Comparison of ENCODE assay signal across 23 cellular contexts in the genomic region with DNA sequence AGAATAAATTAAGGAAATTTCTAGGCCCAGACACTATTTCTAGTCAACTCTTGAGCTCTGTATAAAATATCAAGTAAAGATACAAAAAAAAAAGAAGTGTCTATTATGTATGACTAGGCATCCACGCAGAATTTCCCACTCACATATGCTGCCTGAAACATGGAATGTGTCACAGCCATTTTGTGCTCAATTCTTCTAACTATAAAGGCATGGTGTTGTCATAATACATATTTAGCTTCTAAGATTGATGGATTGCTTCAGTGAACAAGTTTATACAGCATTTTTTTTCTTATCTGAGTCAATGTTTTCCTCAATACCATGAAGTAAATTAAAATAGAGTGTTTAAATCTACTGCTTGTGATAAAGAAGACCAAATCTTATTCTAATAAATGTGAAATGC.
DNase-seq lines count a peak whose midpoint lies in the region; ATAC-seq and TF ChIP-seq lines count a peak whose summit lies in the region.
"Had no signal": no experiment of that assay in that cellular context is flagged by ENCODE, and none has a peak within 500 bp of the region (broad histone marks: within the 10 kb centered on the region; RNA-seq: fewer than 3 reads in every experiment).

No MANE protein-coding gene starts in this region.

- peaks cover 0 to 15% (median 7%) of the 10 kb centered on the region in 9 donors for H3K9me3 Mint-ChIP-seq in naive thymus-derived CD8-positive, alpha-beta T cell

- TF ChIP-seq CTCF in fibroblast of the aortic adventitia (IDR thresholded peaks at IDR 0.05; ENCODE audit: insufficient read depth, low read length), result no peak
- no peak for TF ChIP-seq CTCF in neural cell (IDR thresholded peaks at IDR 0.05; ENCODE audit: poor library complexity, severe bottlenecking)

- POLR2A ChIA-PET in naive thymus-derived CD8-positive, alpha-beta T cell (lab: Charles Lee), result no interaction called here

- peak overlapping the region; percentile 10 for H3K27ac ChIP-seq in neural cell (ENCODE audit: low read length)
- H3K27ac ChIP-seq: 22Rv1, A549, BLaER1 had no signal

- peak; percentile 12 for TF ChIP-seq RAD21 in neural cell (conservative IDR thresholded peaks at IDR 0.05)

- H3K9me2 ChIP-seq in neural cell (ENCODE audit: insufficient read depth, low read length), result no peaks in the 10 kb centered on the region

- DNase-seq in Ammon's horn (ENCODE audit: low spot score) (peak; percentile 51), fibroblast of the aortic adventitia (ENCODE audit: low read depth) (peak; percentile 16), DMS153 treated with DMSO at 0.1 percent for 48 hours (lab: John Stamatoyannopoulos, UW; ENCODE audit: unreplicated experiment) (no peak), NCI-H2196 treated with DMSO at 0.1 percent for 48 hours (lab: John Stamatoyannopoulos, UW; ENCODE audit: unreplicated experiment) (no peak)
- no peak for DNase-seq in naive thymus-derived CD8-positive, alpha-beta T cell
- DNase-seq: AML-193; BE2C; C1 segment of cervical spinal cord; CD4-positive, alpha-beta memory T cell; CD4-positive, CD25-positive, alpha-beta regulatory T cell; CD8-positive, alpha-beta memory T cell; COR-L47; DMS 273 treated with DMSO at 0.1 percent for 48 hours; DMS53; DMS79; DND-41; EL; GDM1 had no signal

- H3K27me3 Mint-ChIP-seq in naive thymus-derived CD8-positive, alpha-beta T cell, result no peaks in the 10 kb centered on the region
- H3K27me3 Mint-ChIP-seq: CD4-positive, alpha-beta memory T cell; CD4-positive, CD25-positive, alpha-beta regulatory T cell; CD8-positive, alpha-beta memory T cell had no signal

- peak; percentile 88 for TF ChIP-seq EP300 in neural cell (conservative IDR thresholded peaks at IDR 0.05; ENCODE audit: poor library complexity, severe bottlenecking)

- H3K4me3 Mint-ChIP-seq in naive thymus-derived CD8-positive, alpha-beta T cell, result no peak overlapping the region
- H3K4me3 Mint-ChIP-seq: CD14-positive monocyte; CD4-positive, alpha-beta memory T cell; CD4-positive, CD25-positive, alpha-beta regulatory T cell; CD8-positive, alpha-beta memory T cell had no signal

- no peaks in the 10 kb centered on the region for H3K79me2 ChIP-seq in neural cell (replicated peaks; ENCODE audit: insufficient read depth, low read length)

- no peak overlapping the region for H3K9ac ChIP-seq in neural cell (ENCODE audit: low read length)
- H3K9ac ChIP-seq: BLaER1 had no signal

- no peaks in the 10 kb centered on the region for H3K27me3 ChIP-seq in neural cell (ENCODE audit: insufficient read depth, low read depth, low read length)
- H3K27me3 ChIP-seq: BE2C, BLaER1 had no signal

- no peaks in the 10 kb centered on the region for H3K36me3 ChIP-seq in neural cell (ENCODE audit: insufficient read depth, low read length)
- H3K36me3 ChIP-seq: BE2C, BLaER1 had no signal

- no peak overlapping the region for H2AFZ ChIP-seq in neural cell (ENCODE audit: low read depth, low read length)

- H3K9me3 ChIP-seq in neural cell (ENCODE audit: low read length), result no peaks in the 10 kb centered on the region
- H3K9me3 ChIP-seq: A549, BE2C had no signal

- no peak overlapping the region for H3K27ac Mint-ChIP-seq in naive thymus-derived CD8-positive, alpha-beta T cell
- H3K27ac Mint-ChIP-seq: CD14-positive monocyte; CD4-positive, alpha-beta memory T cell; CD4-positive, CD25-positive, alpha-beta regulatory T cell; CD8-positive, alpha-beta memory T cell had no signal

- H3K36me3 Mint-ChIP-seq in naive thymus-derived CD8-positive, alpha-beta T cell, result no peaks in the 10 kb centered on the region
- H3K36me3 Mint-ChIP-seq: CD14-positive monocyte; CD4-positive, alpha-beta memory T cell; CD4-positive, CD25-positive, alpha-beta regulatory T cell; CD8-positive, alpha-beta memory T cell had no signal

- peak overlapping the region; percentile 15 for H3K4me2 ChIP-seq in neural cell (ENCODE audit: low read length)
- H3K4me2 ChIP-seq: A549, BLaER1 had no signal

- H3K4me3 ChIP-seq in fibroblast of the aortic adventitia (ENCODE audit: low read depth, low read length) (no peak overlapping the region), neural cell (ENCODE audit: low read length) (no peak overlapping the region)
- H3K4me3 ChIP-seq: A549, BLaER1 had no signal

- H3F3A ChIP-seq in neural cell (ENCODE audit: insufficient read depth, low read length, poor library complexity, severe bottlenecking), result no peaks in the 10 kb centered on the region

- H3K4me1 Mint-ChIP-seq in naive thymus-derived CD8-positive, alpha-beta T cell, result no peaks in the 10 kb centered on the region
- H3K4me1 Mint-ChIP-seq: CD14-positive monocyte; CD4-positive, alpha-beta memory T cell; CD4-positive, CD25-positive, alpha-beta regulatory T cell; CD8-positive, alpha-beta memory T cell had no signal

- no peak for ATAC-seq in naive thymus-derived CD8-positive, alpha-beta T cell
- ATAC-seq: A549 had no signal

- H4K20me1 ChIP-seq in neural cell (ENCODE audit: insufficient read depth), result no peaks in the 10 kb centered on the region
- H4K20me1 ChIP-seq: BLaER1 had no signal

TF ChIP-seq in neural cell, 6 proteins besides CTCF, POLR2A, EP300 and RAD21:
- TF ChIP-seq POLR2AphosphoS5 (IDR thresholded peaks at IDR 0.05) (peak; percentile 91), TAF1 (IDR thresholded peaks at IDR 0.05; ENCODE audit: low read depth) (no peak), SMC3 (conservative IDR thresholded peaks at IDR 0.05; ENCODE audit: poor library complexity) (no peak), MXI1 (conservative IDR thresholded peaks at IDR 0.05; ENCODE audit: poor library complexity, severe bottlenecking) (no peak), EZH2 (IDR thresholded peaks at IDR 0.05; ENCODE audit: borderline replicate concordance, insufficient read depth, low read length, poor library complexity, severe bottlenecking) (no peak)
- TF ChIP-seq, protein P1, sequence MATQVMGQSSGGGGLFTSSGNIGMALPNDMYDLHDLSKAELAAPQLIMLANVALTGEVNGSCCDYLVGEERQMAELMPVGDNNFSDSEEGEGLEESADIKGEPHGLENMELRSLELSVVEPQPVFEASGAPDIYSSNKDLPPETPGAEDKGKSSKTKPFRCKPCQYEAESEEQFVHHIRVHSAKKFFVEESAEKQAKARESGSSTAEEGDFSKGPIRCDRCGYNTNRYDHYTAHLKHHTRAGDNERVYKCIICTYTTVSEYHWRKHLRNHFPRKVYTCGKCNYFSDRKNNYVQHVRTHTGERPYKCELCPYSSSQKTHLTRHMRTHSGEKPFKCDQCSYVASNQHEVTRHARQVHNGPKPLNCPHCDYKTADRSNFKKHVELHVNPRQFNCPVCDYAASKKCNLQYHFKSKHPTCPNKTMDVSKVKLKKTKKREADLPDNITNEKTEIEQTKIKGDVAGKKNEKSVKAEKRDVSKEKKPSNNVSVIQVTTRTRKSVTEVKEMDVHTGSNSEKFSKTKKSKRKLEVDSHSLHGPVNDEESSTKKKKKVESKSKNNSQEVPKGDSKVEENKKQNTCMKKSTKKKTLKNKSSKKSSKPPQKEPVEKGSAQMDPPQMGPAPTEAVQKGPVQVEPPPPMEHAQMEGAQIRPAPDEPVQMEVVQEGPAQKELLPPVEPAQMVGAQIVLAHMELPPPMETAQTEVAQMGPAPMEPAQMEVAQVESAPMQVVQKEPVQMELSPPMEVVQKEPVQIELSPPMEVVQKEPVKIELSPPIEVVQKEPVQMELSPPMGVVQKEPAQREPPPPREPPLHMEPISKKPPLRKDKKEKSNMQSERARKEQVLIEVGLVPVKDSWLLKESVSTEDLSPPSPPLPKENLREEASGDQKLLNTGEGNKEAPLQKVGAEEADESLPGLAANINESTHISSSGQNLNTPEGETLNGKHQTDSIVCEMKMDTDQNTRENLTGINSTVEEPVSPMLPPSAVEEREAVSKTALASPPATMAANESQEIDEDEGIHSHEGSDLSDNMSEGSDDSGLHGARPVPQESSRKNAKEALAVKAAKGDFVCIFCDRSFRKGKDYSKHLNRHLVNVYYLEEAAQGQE (IDR thresholded peaks at IDR 0.05; ENCODE audit: borderline replicate concordance), result peak; percentile 79

Comparison
In these comparisons a context has a peak if more than half of its experiments do, and no peak if none do; other contexts are left out.
1. DNase-seq: peak in Ammon's horn (single experiment) and fibroblast of the aortic adventitia (single experiment); none in DMS153 treated with DMSO at 0.1 percent for 48 hours (single experiment), naive thymus-derived CD8-positive, alpha-beta T cell (0 of 10) and NCI-H2196 treated with DMSO at 0.1 percent for 48 hours (single experiment).